16 cellular contexts compared by ENCODE assay signal in the genomic region with DNA sequence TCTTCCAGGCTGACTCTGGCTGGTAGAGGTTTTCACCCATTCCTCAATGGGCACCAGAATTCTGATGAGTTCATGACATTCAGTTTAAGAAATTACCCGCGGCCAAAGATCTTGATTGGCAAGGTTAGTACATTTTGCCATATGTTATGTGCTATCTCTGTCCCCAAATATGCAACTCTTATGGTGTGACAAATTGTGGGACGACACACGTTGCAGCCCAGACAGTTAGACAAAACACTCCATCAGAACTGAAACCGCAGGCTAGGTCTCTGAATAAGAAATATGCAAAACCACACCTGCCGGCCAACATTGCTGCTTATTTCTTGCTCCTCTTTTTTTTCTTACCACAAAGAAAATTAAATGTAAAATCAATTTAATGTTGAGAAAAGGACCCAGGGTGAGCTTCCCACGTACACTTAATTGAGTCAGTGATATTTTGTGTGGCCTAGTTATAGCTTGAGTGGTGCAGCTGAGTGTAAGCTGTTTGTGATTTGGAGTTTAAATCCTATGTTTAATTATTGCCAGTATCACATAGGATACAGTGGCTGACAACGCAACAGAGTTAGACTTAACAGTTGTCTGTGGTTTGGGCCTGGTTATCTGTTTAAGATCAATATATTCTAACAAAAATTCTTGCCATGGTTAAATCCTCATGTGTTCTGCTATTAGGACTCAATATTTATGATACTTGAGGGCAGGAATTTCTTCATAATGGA. TPM values are rescaled to one million over a fixed set of nuclear protein-coding genes. Genes with fewer than 3 reads are reported as not detected.
DNase-seq lines count a peak whose midpoint lies in the region; ATAC-seq, FAIRE-seq and TF ChIP-seq lines count a peak whose summit lies in the region.
"Had no signal": no experiment of that assay in that cellular context is flagged by ENCODE, and none has a peak within 500 bp of the region (broad histone marks: within the 10 kb centered on the region; RNA-seq: fewer than 3 reads in every experiment).

No MANE protein-coding gene starts in this region.

- no peaks in the 10 kb centered on the region for H3K9me2 ChIP-seq in Karpas-422 (replicated peaks; ENCODE audit: insufficient read depth, low read length)

- H3K9me3 ChIP-seq in Karpas-422 (ENCODE audit: low read length): no peaks in the 10 kb centered on the region
- H3K9me3 ChIP-seq: gastrocnemius medialis, lower lobe of right lung, upper lobe of left lung had no signal

- peak overlapping the region; percentile 92 for H3K27ac ChIP-seq in Karpas-422 (ENCODE audit: low read length)
- H3K27ac ChIP-seq: gastrocnemius medialis, lower lobe of right lung, upper lobe of left lung, VCaP had no signal

- peak overlapping the region; percentile 47 for H3K9ac ChIP-seq in Karpas-422 (ENCODE audit: low read length)

- H2AFZ ChIP-seq in Karpas-422 (ENCODE audit: low read length): peak overlapping the region; percentile 45

- no peak for TF ChIP-seq POLR2A in GM12891 (IDR thresholded peaks at IDR 0.05; ENCODE audit: low read depth, low read length)

- no peaks in the 10 kb centered on the region for H3K27me3 ChIP-seq in Karpas-422 (ENCODE audit: low read length)
- H3K27me3 ChIP-seq: gastrocnemius medialis, upper lobe of left lung had no signal

- ATAC-seq in GM19467 (IDR thresholded peaks at IDR 0.05; ENCODE audit: unreplicated experiment): peak; percentile 85
- peak; percentile 94 for ATAC-seq in HG02943 (IDR thresholded peaks at IDR 0.05; ENCODE audit: low read depth, unreplicated experiment)
- ATAC-seq: gastrocnemius medialis, lower lobe of right lung, Panc1 had no signal

- no peaks in the 10 kb centered on the region for H3K36me3 ChIP-seq in Karpas-422 (ENCODE audit: insufficient read depth, low read length)
- H3K36me3 ChIP-seq: gastrocnemius medialis, lower lobe of right lung, upper lobe of left lung had no signal

- H3K79me2 ChIP-seq in Karpas-422 (ENCODE audit: low read length): no peaks in the 10 kb centered on the region

- no peak for DNase-seq in GM12891 (ENCODE audit: insufficient read length, low spot score)
- peak; percentile 82 for DNase-seq in Karpas-422
- no peak for DNase-seq in GF-D8 (lab: John Stamatoyannopoulos, UW)
- DNase-seq in NCI-H2171 (lab: John Stamatoyannopoulos, UW): no peak
- DNase-seq in NOMO-1 (lab: John Stamatoyannopoulos, UW; ENCODE audit: unreplicated experiment in 2 of 2): no peak
- no peak for DNase-seq in HCEC 1CT
- DNase-seq: ACHN, gastrocnemius medialis, lower lobe of right lung, NCI-H1092, upper lobe of left lung had no signal

- H4K20me1 ChIP-seq in Karpas-422 (ENCODE audit: insufficient read depth, low read depth, low read length): no peaks in the 10 kb centered on the region

- H3K4me1 ChIP-seq in Karpas-422 (ENCODE audit: low read length): peaks cover 30% of the 10 kb centered on the region
- H3K4me1 ChIP-seq: gastrocnemius medialis, lower lobe of right lung, upper lobe of left lung had no signal

- peak overlapping the region; percentile 50 for H3K4me3 ChIP-seq in Karpas-422 (ENCODE audit: low read length)
- H3K4me3 ChIP-seq: gastrocnemius medialis, lower lobe of right lung, upper lobe of left lung had no signal

- H3K4me2 ChIP-seq in Karpas-422 (ENCODE audit: low read depth, low read length, poor library complexity, severe bottlenecking): peak overlapping the region; percentile 70

- peak; percentile 98 for FAIRE-seq in GM12891 (lab: Jason Lieb, UNC)
- FAIRE-seq: colon had no signal

TF ChIP-seq in GM12891, 5 proteins besides CTCF, POLR2A, EP300 and RAD21:
- TF ChIP-seq POU2F2 (IDR thresholded peaks at IDR 0.05; ENCODE audit: low read depth, low read length) (peak; percentile 93), TAF1 (IDR thresholded peaks at IDR 0.05; ENCODE audit: low read depth, low read length) (no peak), SPI1 (IDR thresholded peaks at IDR 0.05; ENCODE audit: low read depth, low read length) (no peak), POLR2AphosphoS5 (IDR thresholded peaks at IDR 0.05; ENCODE audit: low read depth, low read length) (no peak), PAX5 (IDR thresholded peaks at IDR 0.05; ENCODE audit: insufficient read depth, low read length, severe bottlenecking) (no peak)

RNA-seq across cellular contexts. Expression of a gene that starts 35.7 kb away (rescaled TPM):
- 0.46 TPM for polyA plus RNA-seq in GM12891 (2012; ENCODE audit: low read depth, missing spikeins)
- 9.2 and 11.8 TPM in 2 replicates for total RNA-seq in Karpas-422 (2014; rRNA removed; shearing (Covaris generic); ENCODE audit: low replicate concordance)
